23 cellular contexts compared by ENCODE assay signal in genomic region chr21:35488941-35489340, GRCh38.
A peak's percentile ranks its signal among the peaks of the same experiment; 100 is the strongest.
DNase-seq lines count a peak whose midpoint lies in the region; ATAC-seq, FAIRE-seq and TF ChIP-seq lines count a peak whose summit lies in the region.
"Had no signal": no experiment of that assay in that cellular context is flagged by ENCODE, and none has a peak within 500 bp of the region (broad histone marks: within the 10 kb centered on the region; RNA-seq: fewer than 3 reads in every experiment).

No MANE protein-coding gene starts in this region.

- no peak overlapping the region for H3K4me3 ChIP-seq in mammary epithelial cell (replicated peaks in 1 of 3; ENCODE audit: insufficient read depth in 1 of 3, low read depth in 2 of 3, low read length in 3 of 3)
- no peak overlapping the region for H3K4me3 ChIP-seq in breast epithelium
- no peak overlapping the region for H3K4me3 ChIP-seq in bronchial epithelial cell (ENCODE audit: low read depth, low read length)
- no peak overlapping the region for H3K4me3 ChIP-seq in smooth muscle cell
- H3K4me3 ChIP-seq: GM23338 had no signal

- H3K4me1 ChIP-seq in mammary epithelial cell (ENCODE audit: insufficient read depth, low read length) (peaks cover 8% of the 10 kb centered on the region), breast epithelium (no peaks in the 10 kb centered on the region), foreskin keratinocyte (peaks cover 10% of the 10 kb centered on the region), smooth muscle cell (ENCODE audit: low read depth) (no peaks in the 10 kb centered on the region)

- no peaks in the 10 kb centered on the region for H3K9me3 ChIP-seq in mammary epithelial cell (replicated peaks; ENCODE audit: insufficient read depth, low read length)
- H3K9me3 ChIP-seq in breast epithelium = no peaks in the 10 kb centered on the region
- no peaks in the 10 kb centered on the region for H3K9me3 ChIP-seq in smooth muscle cell (replicated peaks; ENCODE audit: low read depth)

- BruUV-seq in mammary epithelial cell (replicated peaks; lab: Mats Ljungman, UMichigan) = no TSS peak

- H3K4me2 ChIP-seq in mammary epithelial cell (ENCODE audit: insufficient read depth, low read depth, low read length) (peak overlapping the region; percentile 0), smooth muscle cell (no peak overlapping the region)
- H3K4me2 ChIP-seq: GM23338 had no signal

- CTCF ChIA-PET in mammary epithelial cell (lab: Charles Lee; ENCODE audit: low non-redundant PET) = no interaction called here

- H3K27ac ChIP-seq in mammary epithelial cell (ENCODE audit: insufficient read depth, low read depth, low read length) = no peak overlapping the region
- no peak overlapping the region for H3K27ac ChIP-seq in breast epithelium
- no peak overlapping the region for H3K27ac ChIP-seq in foreskin keratinocyte
- H3K27ac ChIP-seq in smooth muscle cell (ENCODE audit: low read depth) = peak overlapping the region; percentile 35
- H3K27ac ChIP-seq: 22Rv1 had no signal

- H3K36me3 ChIP-seq in mammary epithelial cell (ENCODE audit: insufficient read depth, low read length) = no peaks in the 10 kb centered on the region
- H3K36me3 ChIP-seq in breast epithelium = no peaks in the 10 kb centered on the region
- no peaks in the 10 kb centered on the region for H3K36me3 ChIP-seq in bronchial epithelial cell (ENCODE audit: control insufficient read depth, insufficient read depth, low read length)
- no peaks in the 10 kb centered on the region for H3K36me3 ChIP-seq in smooth muscle cell (ENCODE audit: low read depth)

- intact Hi-C loops in mammary epithelial cell (cut with micrococcal nuclease) (no loop called here), breast epithelium (cut with DNase I; ENCODE audit: low total_unique reads) (no loop called here), left colon (cut with DNase I, micrococcal nuclease) (no loop called here)

- no peak overlapping the region for H2AFZ ChIP-seq in mammary epithelial cell (ENCODE audit: low read depth, low read length)
- H2AFZ ChIP-seq in smooth muscle cell (ENCODE audit: low read depth) = no peak overlapping the region
- H2AFZ ChIP-seq: GM23338 had no signal

- H3K27me3 ChIP-seq in mammary epithelial cell (ENCODE audit: insufficient read depth, low read length) (no peaks in the 10 kb centered on the region), breast epithelium (no peaks in the 10 kb centered on the region), bronchial epithelial cell (ENCODE audit: control insufficient read depth, insufficient read depth, low read length) (no peaks in the 10 kb centered on the region), foreskin keratinocyte (no peaks in the 10 kb centered on the region), smooth muscle cell (ENCODE audit: low read depth) (no peaks in the 10 kb centered on the region)

- dilution Hi-C loops in mammary epithelial cell (cut with HindIII; ENCODE audit: low sequenced_read_pairs) = no loop called here

- ATAC-seq in foreskin keratinocyte (no peak), left colon (no peak), HG03342 (IDR thresholded peaks at IDR 0.05; ENCODE audit: unreplicated experiment) (no peak)
- ATAC-seq: GM23338 had no signal

- H4K20me1 ChIP-seq in mammary epithelial cell (ENCODE audit: insufficient read depth, low read length) (no peaks in the 10 kb centered on the region), smooth muscle cell (ENCODE audit: low read depth) (no peaks in the 10 kb centered on the region)

- in situ Hi-C loops in mammary epithelial cell (cut with MboI; ENCODE audit: low sequenced_read_pairs in 2 of 2) = no loop called here

- H3K9ac ChIP-seq in mammary epithelial cell (ENCODE audit: insufficient read depth, low read length) (no peak overlapping the region), smooth muscle cell (ENCODE audit: low read depth) (no peak overlapping the region)

- TF ChIP-seq CTCF in mammary epithelial cell (conservative IDR thresholded peaks at IDR 0.05 in 1 of 2, IDR thresholded peaks at IDR 0.05 in 1 of 2; ENCODE audit: extremely low read depth in 1 of 2, insufficient read depth in 1 of 2, low read depth in 1 of 2, low read length in 2 of 2) = no peak
- no peak for TF ChIP-seq CTCF in breast epithelium (IDR thresholded peaks at IDR 0.05)
- no peak for TF ChIP-seq CTCF in bronchial epithelial cell (IDR thresholded peaks at IDR 0.05; ENCODE audit: insufficient read depth, low read length, severe bottlenecking)
- no peak for TF ChIP-seq CTCF in foreskin keratinocyte (conservative IDR thresholded peaks at IDR 0.05)
- no peak for TF ChIP-seq CTCF in smooth muscle cell (IDR thresholded peaks at IDR 0.05; ENCODE audit: borderline replicate concordance, insufficient read depth, poor library complexity, severe bottlenecking)

- FAIRE-seq in bronchial epithelial cell (lab: Jason Lieb, UNC) = no peak
- FAIRE-seq: GM12891 had no signal

- no peaks in the 10 kb centered on the region for H3F3A ChIP-seq in smooth muscle cell (ENCODE audit: low read depth)

- no peaks in the 10 kb centered on the region for H3K79me2 ChIP-seq in mammary epithelial cell (ENCODE audit: insufficient read depth, low read length)
- H3K79me2 ChIP-seq in smooth muscle cell (ENCODE audit: low read depth) = no peaks in the 10 kb centered on the region

- no peak for TF ChIP-seq POLR2A in breast epithelium (IDR thresholded peaks at IDR 0.05)

- peak; percentile 55 for DNase-seq in mammary epithelial cell
- no peak for DNase-seq in breast epithelium (ENCODE audit: low spot score in 2 of 2)
- DNase-seq in bronchial epithelial cell (ENCODE audit: low read depth) = peak; percentile 82
- DNase-seq in foreskin keratinocyte = peak; percentile 61 to 74
- no peak for DNase-seq in smooth muscle cell (lab: John Stamatoyannopoulos, UW; ENCODE audit: unreplicated experiment)
- no peak for DNase-seq in NCI-H1105 treated with DMSO at 0.1 percent for 48 hours (lab: John Stamatoyannopoulos, UW)
- no peak for DNase-seq in left colon
- DNase-seq: ACHN, DMS53, GDM1, H9, IMR-90, KG1, MM.1S, NCI-H1694, NCI-H2029 treated with DMSO at 0.1 percent for 48 hours, NCI-H526 treated with DMSO at 0.1 percent for 48 hours, RPMI8226, SHP77 had no signal

Comparison
In these comparisons a context has a peak if more than half of its experiments do, and no peak if none do; other contexts are left out.
1. DNase-seq: peak in mammary epithelial cell (single experiment), bronchial epithelial cell (single experiment) and foreskin keratinocyte (2 of 2); none in breast epithelium (0 of 2), smooth muscle cell (single experiment), NCI-H1105 treated with DMSO at 0.1 percent for 48 hours (single experiment) and left colon (0 of 2).